In the genomic region with DNA sequence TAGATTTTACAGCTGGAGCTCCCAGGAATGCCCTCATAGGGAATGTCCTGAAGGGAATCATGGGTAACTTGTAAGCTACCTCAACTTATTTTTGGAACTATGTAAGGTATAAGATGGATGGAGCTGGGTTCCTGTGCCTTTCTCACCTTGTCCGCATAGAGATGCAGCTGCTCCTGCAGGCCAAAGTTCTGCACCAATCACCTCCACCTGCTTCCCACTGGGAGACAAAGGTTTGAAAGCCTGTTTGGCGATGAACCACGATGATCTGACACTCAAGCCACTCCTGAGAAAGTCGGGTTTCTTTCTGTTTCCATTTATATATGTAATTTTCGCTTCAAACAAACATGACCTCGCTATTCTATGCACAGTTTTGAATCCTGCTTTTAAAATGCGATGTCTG, we compare ENCODE assay signal across 8 cellular contexts. TPM values are rescaled to one million over a fixed set of nuclear protein-coding genes. Genes with fewer than 3 reads are reported as not detected.
DNase-seq lines count a peak whose midpoint lies in the region; ATAC-seq, FAIRE-seq and TF ChIP-seq lines count a peak whose summit lies in the region.

No MANE protein-coding gene starts in this region.

- peak overlapping the region; percentile 82 for H3K4me3 Mint-ChIP-seq in T-helper 1 cell treated with Interleukin-12 subunit alpha and Interleukin-12 subunit beta and Interleukin-4 antibody, amounts not matched to agents 30 μg/mL and 1 μg/mL, for 36 hours

- peak overlapping the region; percentile 68 for H3K27ac Mint-ChIP-seq in T-helper 1 cell treated with Interleukin-12 subunit alpha and Interleukin-12 subunit beta and Interleukin-4 antibody, amounts not matched to agents 30 μg/mL and 1 μg/mL, for 36 hours

- no peak for ATAC-seq in HG02571 (IDR thresholded peaks at IDR 0.05; ENCODE audit: unreplicated experiment)

- no peaks in the 10 kb centered on the region for H3K9me3 Mint-ChIP-seq in T-helper 1 cell treated with Interleukin-12 subunit alpha and Interleukin-12 subunit beta and Interleukin-4 antibody, amounts not matched to agents 30 μg/mL and 1 μg/mL, for 36 hours

- peaks cover 9% of the 10 kb centered on the region for H3K4me1 ChIP-seq in mucosa of stomach (ENCODE audit: control insufficient read depth, insufficient read depth, low read length)

- H3K36me3 ChIP-seq in bronchial epithelial cell (ENCODE audit: control insufficient read depth, insufficient read depth, low read length) (no peaks in the 10 kb centered on the region), mucosa of stomach (ENCODE audit: control insufficient read depth, insufficient read depth, low read length) (no peaks in the 10 kb centered on the region)

- H3K4me1 Mint-ChIP-seq in T-helper 1 cell treated with Interleukin-12 subunit alpha and Interleukin-12 subunit beta and Interleukin-4 antibody, amounts not matched to agents 30 μg/mL and 1 μg/mL, for 36 hours (ENCODE audit: low read depth): peaks cover 34% of the 10 kb centered on the region

- peaks cover 13% of the 10 kb centered on the region for H3K36me3 Mint-ChIP-seq in T-helper 1 cell treated with Interleukin-12 subunit alpha and Interleukin-12 subunit beta and Interleukin-4 antibody, amounts not matched to agents 30 μg/mL and 1 μg/mL, for 36 hours (ENCODE audit: low read depth)

- H3K27me3 ChIP-seq in bronchial epithelial cell (ENCODE audit: control insufficient read depth, insufficient read depth, low read length): no peaks in the 10 kb centered on the region
- no peaks in the 10 kb centered on the region for H3K27me3 ChIP-seq in mucosa of stomach (ENCODE audit: control insufficient read depth, insufficient read depth, low read length)

- TF ChIP-seq CTCF in bronchial epithelial cell (IDR thresholded peaks at IDR 0.05; ENCODE audit: insufficient read depth, low read length, severe bottlenecking): no peak

- peak overlapping the region; percentile 51 for H3K9ac ChIP-seq in mucosa of stomach (ENCODE audit: low read length)

- H3K4me3 ChIP-seq in bronchial epithelial cell (ENCODE audit: low read depth, low read length) (peak overlapping the region; percentile 51), mucosa of stomach (ENCODE audit: low read length) (peak overlapping the region; percentile 39)

- DNase-seq in T-helper 1 cell (no peak), NCI-H146 treated with DMSO at 0.1 percent for 48 hours (lab: John Stamatoyannopoulos, UW; ENCODE audit: unreplicated experiment) (peak; percentile 29), bronchial epithelial cell (ENCODE audit: low read depth) (no peak), RPMI8226 (no peak)
- DNase-seq in stimulated activated CD8-positive, alpha-beta memory T cell treated with anti-CD3 and anti-CD28 coated beads, Interleukin-4, amount 100 ng/mL, for 48 hours: no peak

- no peak for FAIRE-seq in bronchial epithelial cell (lab: Jason Lieb, UNC)

- no peaks in the 10 kb centered on the region for H3K9me3 ChIP-seq in mucosa of stomach (ENCODE audit: control insufficient read depth, low read length)

- H3K27me3 Mint-ChIP-seq in T-helper 1 cell treated with Interleukin-12 subunit alpha and Interleukin-12 subunit beta and Interleukin-4 antibody, amounts not matched to agents 30 μg/mL and 1 μg/mL, for 36 hours (ENCODE audit: low read depth): peaks cover 4% of the 10 kb centered on the region

RNA-seq across cellular contexts. Expression of gene AKAP5, which starts 0.6 kb away (rescaled TPM):
- total RNA-seq in bronchial epithelial cell: under 0.01 and 0.13 TPM in 2 replicates

RNA-seq across cellular contexts. Expression of gene ZBTB25, which starts 38.9 kb away (rescaled TPM):
- 4.1 and 4.7 TPM in 2 replicates for total RNA-seq in bronchial epithelial cell

RNA-seq across cellular contexts. Expression of gene ZBTB1, which starts 39.9 kb away (rescaled TPM):
- total RNA-seq in bronchial epithelial cell: 36.1 and 39.5 TPM in 2 replicates
